1 cellular context compared by ENCODE assay signal in genomic region chr17:37828313-37829124, GRCh38.
TF ChIP-seq lines count a peak whose summit lies in the region.

No MANE protein-coding gene starts in this region.

TF ChIP-seq in K562, 482 proteins besides CTCF, POLR2A, EP300 and RAD21 (continued from another document and continues in another):
- no peak for TF ChIP-seq ZNF232 (CRISPR knock-in tag; IDR thresholded peaks at IDR 0.05)
- no peak for TF ChIP-seq HBP1 (CRISPR knock-in tag; IDR thresholded peaks at IDR 0.05)
- TF ChIP-seq RB1 (IDR thresholded peaks at IDR 0.05; ENCODE audit: low read depth): no peak
- TF ChIP-seq ZBTB11 (CRISPR knock-in tag; IDR thresholded peaks at IDR 0.05): no peak; a peak in 1 of 6 replicates
- peak; percentile 85 for TF ChIP-seq JUND (IDR thresholded peaks at IDR 0.05; ENCODE audit: borderline replicate concordance, low read depth, low read length)
- peak; percentile 86; the same call in 2 of the 3 replicates for TF ChIP-seq JUND (tag; IDR thresholded peaks at IDR 0.05; ENCODE audit: borderline replicate concordance, low read depth, low read length)
- TF ChIP-seq TAF9B (IDR thresholded peaks at IDR 0.05; ENCODE audit: partially characterized antibody): no peak
- no peak for TF ChIP-seq TCF7 (IDR thresholded peaks at IDR 0.05; ENCODE audit: borderline replicate concordance)
- TF ChIP-seq ATF1 (CRISPR knock-in tag; IDR thresholded peaks at IDR 0.05): no peak
- TF ChIP-seq ATF1 (tag; IDR thresholded peaks at IDR 0.05): peak; percentile 33; the same call in 1 of the 2 replicates
- TF ChIP-seq NR3C1 (CRISPR knock-in tag; IDR thresholded peaks at IDR 0.05): no peak
- TF ChIP-seq ZNF384 (IDR thresholded peaks at IDR 0.05; ENCODE audit: low read depth, low read length): no peak
- TF ChIP-seq ZNF584 (CRISPR knock-in tag; IDR thresholded peaks at IDR 0.05; ENCODE audit: low read depth): no peak
- TF ChIP-seq BMI1 (IDR thresholded peaks at IDR 0.05; ENCODE audit: low read length): no peak
- TF ChIP-seq ZNF133 (CRISPR knock-in tag; IDR thresholded peaks at IDR 0.05): no peak
- TF ChIP-seq PRPF4 (IDR thresholded peaks at IDR 0.05; ENCODE audit: insufficient read depth, low read depth, low read length, poor library complexity, severe bottlenecking): no peak
- no peak for TF ChIP-seq HMG20A (CRISPR knock-in tag; conservative IDR thresholded peaks at IDR 0.05)
- no peak; the same call in 1 of the 2 replicates for TF ChIP-seq MTA3 (IDR thresholded peaks at IDR 0.05; ENCODE audit: borderline replicate concordance)
- TF ChIP-seq NCOA6 (IDR thresholded peaks at IDR 0.05): no peak
- TF ChIP-seq MAX (CRISPR knock-in tag; IDR thresholded peaks at IDR 0.05): no peak
- TF ChIP-seq SP2 (IDR thresholded peaks at IDR 0.05; ENCODE audit: extremely low read depth, low read depth, low read length, poor library complexity, severe bottlenecking): no peak
- no peak for TF ChIP-seq ZSCAN29 (IDR thresholded peaks at IDR 0.05)
- no peak for TF ChIP-seq NFXL1 (CRISPR knock-in tag; IDR thresholded peaks at IDR 0.05)
- TF ChIP-seq ZBTB12 (CRISPR knock-in tag; IDR thresholded peaks at IDR 0.05): no peak
- TF ChIP-seq NR2F6 (CRISPR knock-in tag; IDR thresholded peaks at IDR 0.05): no peak
- no peak for TF ChIP-seq ELK1 (CRISPR knock-in tag; IDR thresholded peaks at IDR 0.05)
- TF ChIP-seq ARID4B (CRISPR knock-in tag; IDR thresholded peaks at IDR 0.05): no peak
- no peak for TF ChIP-seq HNRNPUL1 (IDR thresholded peaks at IDR 0.05; ENCODE audit: low read length)
- TF ChIP-seq HNRNPH1 (optimal IDR thresholded peaks at IDR 0.05; ENCODE audit: low read depth, low read length): no peak
- TF ChIP-seq MBD2 (IDR thresholded peaks at IDR 0.05; ENCODE audit: borderline replicate concordance, low read depth): no peak
- no peak for TF ChIP-seq KHSRP (IDR thresholded peaks at IDR 0.05)
- peak; percentile 85 for TF ChIP-seq ZNF592 (IDR thresholded peaks at IDR 0.05)
- no peak for TF ChIP-seq SMC3 (conservative IDR thresholded peaks at IDR 0.05; ENCODE audit: insufficient read depth, low read depth, low read length)
- TF ChIP-seq HDAC1 (IDR thresholded peaks at IDR 0.05): 0 out of 4 replicates have a peak, but pooled peaks of 1 of the 2 experiments have one; percentile 5
- TF ChIP-seq ZNF174 (CRISPR knock-in tag; IDR thresholded peaks at IDR 0.05): no peak
- TF ChIP-seq KLF1 (tag; IDR thresholded peaks at IDR 0.05): 0 out of 2 replicates have a peak, but pooled peaks have one; percentile 62
- TF ChIP-seq ZNF449 (CRISPR knock-in tag; IDR thresholded peaks at IDR 0.05): no peak
- TF ChIP-seq CHAMP1 (IDR thresholded peaks at IDR 0.05): no peak
- TF ChIP-seq CSDE1 (IDR thresholded peaks at IDR 0.05): no peak
- TF ChIP-seq ETV6 (IDR thresholded peaks at IDR 0.05; ENCODE audit: borderline replicate concordance in 1 of 2, low read depth in 2 of 2, low read length in 1 of 2): peak in 1 of 2 experiments; percentile 35; a peak in 1 of 4 replicates
- no peak for TF ChIP-seq ETV6 (CRISPR knock-in tag; IDR thresholded peaks at IDR 0.05; ENCODE audit: borderline replicate concordance)
- 0 out of 2 replicates have a peak, but pooled peaks have one; percentile 19 for TF ChIP-seq ZFX (CRISPR knock-in tag; IDR thresholded peaks at IDR 0.05)
- TF ChIP-seq MAFK (IDR thresholded peaks at IDR 0.05; ENCODE audit: low read length): peak; percentile 91
